29 cellular contexts compared by ENCODE assay signal in the genomic region with DNA sequence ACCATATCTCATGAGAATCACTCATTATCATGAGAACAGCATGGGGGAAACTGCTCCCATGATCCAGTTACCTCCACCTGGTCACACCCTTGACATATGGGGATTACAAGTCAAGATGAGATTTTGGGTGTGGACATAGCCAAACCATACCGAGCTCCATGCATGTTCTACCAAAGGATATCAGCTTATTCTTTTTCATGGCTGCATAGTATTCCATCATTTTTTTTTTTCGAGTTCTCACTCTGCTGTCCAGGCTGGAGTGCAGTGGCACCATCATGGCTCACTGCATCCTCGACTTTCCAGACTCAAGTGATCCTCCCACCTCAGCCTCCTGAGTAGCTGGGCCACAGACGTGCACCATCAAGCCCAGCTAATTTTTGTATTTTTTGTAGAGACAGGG.
"Had no signal": no experiment of that assay in that cellular context is flagged by ENCODE, and none has a peak within 500 bp of the region (broad histone marks: within the 10 kb centered on the region; RNA-seq: fewer than 3 reads in every experiment).

No MANE protein-coding gene starts in this region.

- H3K36me3 Mint-ChIP-seq: stimulated activated effector memory CD8-positive, alpha-beta T cell treated with anti-CD3 and anti-CD28 coated beads, Interleukin-12 subunit alpha, Interleukin-12 subunit beta, amount 100 ng/mL, for 72 hours; stimulated activated memory B cell treated with anti-CD40 and anti-IgM and Interleukin-4, amounts not matched to agents 10 μg/mL and 1 μg/mL and 100 μg/mL, for 72 hours; type B pancreatic cell had no signal

- FAIRE-seq: urothelium cell line had no signal

- H3K27ac Mint-ChIP-seq: stimulated activated effector memory CD8-positive, alpha-beta T cell treated with anti-CD3 and anti-CD28 coated beads, Interleukin-12 subunit alpha, Interleukin-12 subunit beta, amount 100 ng/mL, for 72 hours; stimulated activated memory B cell treated with anti-CD40 and anti-IgM and Interleukin-4, amounts not matched to agents 10 μg/mL and 1 μg/mL and 100 μg/mL, for 72 hours; stimulated activated naive B cell treated with anti-CD40 and anti-IgM and Interleukin-4, amounts not matched to agents 10 μg/mL and 1 μg/mL and 100 μg/mL, for 72 hours; stimulated activated naive CD8-positive, alpha-beta T cell treated with anti-CD3 and anti-CD28 coated beads, Interleukin-15, amount 100 ng/mL, for 72 hours; stimulated activated naive CD8-positive, alpha-beta T cell treated with anti-CD3 and anti-CD28 coated beads, Interleukin-15, Interleukin-2, amounts not matched to agents 100 ng/mL and 50 ng/mL, for 24 hours; type B pancreatic cell had no signal

- H3K36me3 ChIP-seq: stomach, suprapubic skin, thoracic aorta, thyroid gland, tibial artery, tibial nerve, transverse colon, upper lobe of left lung, upper lobe of right lung, uterus, vagina had no signal

- H3K4me3 Mint-ChIP-seq: stimulated activated effector memory CD8-positive, alpha-beta T cell treated with anti-CD3 and anti-CD28 coated beads, Interleukin-12 subunit alpha, Interleukin-12 subunit beta, amount 100 ng/mL, for 72 hours; stimulated activated memory B cell treated with anti-CD40 and anti-IgM and Interleukin-4, amounts not matched to agents 10 μg/mL and 1 μg/mL and 100 μg/mL, for 72 hours; stimulated activated naive B cell treated with anti-CD40 and anti-IgM and Interleukin-4, amounts not matched to agents 10 μg/mL and 1 μg/mL and 100 μg/mL, for 72 hours; stimulated activated naive CD8-positive, alpha-beta T cell treated with anti-CD3 and anti-CD28 coated beads, Interleukin-15, amount 100 ng/mL, for 72 hours; stimulated activated naive CD8-positive, alpha-beta T cell treated with anti-CD3 and anti-CD28 coated beads, Interleukin-15, Interleukin-2, amounts not matched to agents 100 ng/mL and 50 ng/mL, for 24 hours; type B pancreatic cell had no signal

- H3K27me3 ChIP-seq: stomach, suprapubic skin, testis, thyroid gland, tibial artery, tibial nerve, transverse colon, upper lobe of left lung, upper lobe of right lung, uterus, vagina had no signal

- H3K27ac ChIP-seq: stomach, suprapubic skin, testis, thoracic aorta, thyroid gland, tibial artery, tibial nerve, transverse colon, upper lobe of left lung, upper lobe of right lung, uterus, vagina had no signal

- H3K4me1 ChIP-seq: stomach, suprapubic skin, testis, thyroid gland, tibial artery, tibial nerve, transverse colon, upper lobe of left lung, upper lobe of right lung, uterus, vagina had no signal

- ATAC-seq: stimulated activated effector memory CD8-positive, alpha-beta T cell treated with anti-CD3 and anti-CD28 coated beads, Interleukin-12 subunit alpha, Interleukin-12 subunit beta, amount 100 ng/mL, for 72 hours; stimulated activated memory B cell treated with anti-CD40 and anti-IgM and Interleukin-4, amounts not matched to agents 10 μg/mL and 1 μg/mL and 100 μg/mL, for 72 hours; stimulated activated naive B cell treated with anti-CD40 and anti-IgM and Interleukin-4, amounts not matched to agents 10 μg/mL and 1 μg/mL and 100 μg/mL, for 72 hours; stimulated activated naive CD8-positive, alpha-beta T cell treated with anti-CD3 and anti-CD28 coated beads, Interleukin-15, amount 100 ng/mL, for 72 hours; stimulated activated naive CD8-positive, alpha-beta T cell treated with anti-CD3 and anti-CD28 coated beads, Interleukin-15, Interleukin-2, amounts not matched to agents 100 U/mL and 50 U/mL, for 24 hours; upper lobe of right lung had no signal

- H3K4me3 ChIP-seq: stomach, suprapubic skin, testis, thoracic aorta, thyroid gland, tibial artery, tibial nerve, transverse colon, upper lobe of left lung, upper lobe of right lung, uterus, vagina had no signal

- H3K27me3 Mint-ChIP-seq: stimulated activated memory B cell treated with anti-CD40 and anti-IgM and Interleukin-4, amounts not matched to agents 10 μg/mL and 1 μg/mL and 100 μg/mL, for 72 hours; stimulated activated naive B cell treated with anti-CD40 and anti-IgM and Interleukin-4, amounts not matched to agents 10 μg/mL and 1 μg/mL and 100 μg/mL, for 72 hours; stimulated activated naive CD8-positive, alpha-beta T cell treated with anti-CD3 and anti-CD28 coated beads, Interleukin-15, amount 100 ng/mL, for 72 hours; type B pancreatic cell had no signal

- DNase-seq: stimulated activated CD4-positive, alpha-beta T cell treated with anti-CD3 and anti-CD28 coated beads, Interleukin-2, amount 100 ng/mL, for 48 hours; stimulated activated CD4-positive, alpha-beta T cell treated with anti-CD3 and anti-CD28 coated beads, Interleukin-4, amount 100 ng/mL, for 1 hour; stimulated activated CD4-positive, alpha-beta T cell treated with anti-CD3 and anti-CD28 coated beads, Interleukin-4, amount 100 ng/mL, for 24 hours; stimulated activated CD4-positive, alpha-beta T cell treated with anti-CD3 and anti-CD28 coated beads, Interleukin-4, amount 100 ng/mL, for 4 hours; stimulated activated CD8-positive, alpha-beta memory T cell treated with anti-CD3 and anti-CD28 coated beads, Interleukin-4, amount 100 ng/mL, for 48 hours; stimulated activated naive B cell treated with anti-CD40 and anti-IgM and Interleukin-4, amounts not matched to agents 10 μg/mL and 1 μg/mL and 100 μg/mL, for 72 hours; stimulated activated naive CD4-positive, alpha-beta T cell; stimulated activated naive CD4-positive, alpha-beta T cell treated with Interleukin-2 at 50 U/mL for 16 hours; stimulated activated naive CD8-positive, alpha-beta T cell treated with anti-CD3 and anti-CD28 coated beads, Interleukin-15, amount 100 ng/mL, for 72 hours; stimulated activated naive CD8-positive, alpha-beta T cell treated with anti-CD3 and anti-CD28 coated beads, Interleukin-15, Interleukin-2, amounts not matched to agents 100 U/mL and 50 U/mL, for 24 hours; stomach; substantia nigra; testis; thyroid gland; tibial artery; transverse colon; trophoblast cell; upper lobe of left lung; upper lobe of right lung; uterus had no signal

- H3K9me3 ChIP-seq: testis, thyroid gland, upper lobe of right lung had no signal

- H3K4me1 Mint-ChIP-seq: stimulated activated effector memory CD8-positive, alpha-beta T cell treated with anti-CD3 and anti-CD28 coated beads, Interleukin-12 subunit alpha, Interleukin-12 subunit beta, amount 100 ng/mL, for 72 hours; stimulated activated memory B cell treated with anti-CD40 and anti-IgM and Interleukin-4, amounts not matched to agents 10 μg/mL and 1 μg/mL and 100 μg/mL, for 72 hours; stimulated activated naive B cell treated with anti-CD40 and anti-IgM and Interleukin-4, amounts not matched to agents 10 μg/mL and 1 μg/mL and 100 μg/mL, for 72 hours; stimulated activated naive CD8-positive, alpha-beta T cell treated with anti-CD3 and anti-CD28 coated beads, Interleukin-15, amount 100 ng/mL, for 72 hours had no signal
